1 cellular context compared by ENCODE assay signal in genomic region chr17:43360739-43361498, GRCh38.
A peak's percentile ranks its signal among the peaks of the same experiment; 100 is the strongest.
TF ChIP-seq lines count a peak whose summit lies in the region.

No MANE protein-coding gene starts in this region.

TF ChIP-seq in GM12878, 131 proteins besides CTCF, POLR2A, EP300 and RAD21 (continued from another document and continues in another):
- TF ChIP-seq ATF3 (IDR thresholded peaks at IDR 0.05; ENCODE audit: borderline replicate concordance, extremely low read depth, low read depth, low read length) (no peak), CREM (IDR thresholded peaks at IDR 0.05; ENCODE audit: low read depth) (peak; percentile 98), CBFB (IDR thresholded peaks at IDR 0.05; ENCODE audit: low read depth) (peak; percentile 100), NFXL1 (IDR thresholded peaks at IDR 0.05; ENCODE audit: borderline replicate concordance) (no peak), SMARCA5 (IDR thresholded peaks at IDR 0.05) (peak; percentile 69), SUPT20H (IDR thresholded peaks at IDR 0.05; ENCODE audit: borderline replicate concordance, control insufficient read depth, low read depth, low read length) (no peak), ZBTB33 (IDR thresholded peaks at IDR 0.05) (peak; percentile 88), CEBPB (IDR thresholded peaks at IDR 0.05; ENCODE audit: borderline replicate concordance in 1 of 2, low read depth in 2 of 2, low read length in 2 of 2) (peak in 1 of 2 experiments; percentile 99; a peak in 2 of 4 replicates), JUND (IDR thresholded peaks at IDR 0.05; ENCODE audit: low read depth, low read length) (no peak), YBX1 (IDR thresholded peaks at IDR 0.05) (no peak), HCFC1 (IDR thresholded peaks at IDR 0.05; ENCODE audit: low read length) (peak; percentile 71; the same call in 1 of the 2 replicates), FOXK2 (IDR thresholded peaks at IDR 0.05) (peak; percentile 69), HSF1 (IDR thresholded peaks at IDR 0.05; ENCODE audit: low read depth, low read length) (peak; percentile 85; the same call in 1 of the 2 replicates), IRF3 (IDR thresholded peaks at IDR 0.05) (no peak), YY1 (IDR thresholded peaks at IDR 0.05; ENCODE audit: low read depth, low read length) (peak; percentile 91), JUNB (IDR thresholded peaks at IDR 0.05) (peak; percentile 68), NFIC (IDR thresholded peaks at IDR 0.05; ENCODE audit: low read depth, low read length) (peak; percentile 98), CREB1 (IDR thresholded peaks at IDR 0.05; ENCODE audit: low read depth) (peak; percentile 93), WRNIP1 (IDR thresholded peaks at IDR 0.05; ENCODE audit: borderline replicate concordance, low read depth, low read length) (peak; percentile 99; the same call in 1 of the 2 replicates), USF2 (IDR thresholded peaks at IDR 0.05; ENCODE audit: borderline replicate concordance, low read depth, low read length) (no peak; the same call in none of the 2 replicates), ASH2L (IDR thresholded peaks at IDR 0.05; ENCODE audit: borderline replicate concordance, low read depth) (no peak), TAF1 (IDR thresholded peaks at IDR 0.05; ENCODE audit: borderline replicate concordance, low read depth, low read length) (peak; percentile 94), ATF7 (IDR thresholded peaks at IDR 0.05; ENCODE audit: low read depth) (peak; percentile 74; the same call in 1 of the 2 replicates), GABPA (IDR thresholded peaks at IDR 0.05; ENCODE audit: low read depth) (peak; percentile 73), BRCA1 (IDR thresholded peaks at IDR 0.05; ENCODE audit: low read depth, low read length) (peak; percentile 13; the same call in 1 of the 2 replicates), POLR2AphosphoS5 (IDR thresholded peaks at IDR 0.05; ENCODE audit: low read length) (peak; percentile 100), ZNF687 (IDR thresholded peaks at IDR 0.05) (peak; percentile 100), CHD2 (IDR thresholded peaks at IDR 0.05; ENCODE audit: borderline replicate concordance, low read depth, low read length) (peak; percentile 93), NR2C1 (IDR thresholded peaks at IDR 0.05) (peak; percentile 64), MTA2 (IDR thresholded peaks at IDR 0.05; ENCODE audit: low read depth) (peak; percentile 66; the same call in 1 of the 2 replicates), PKNOX1 (IDR thresholded peaks at IDR 0.05) (peak; percentile 38; the same call in 1 of the 2 replicates), EGR1 (IDR thresholded peaks at IDR 0.05; ENCODE audit: borderline replicate concordance in 1 of 2, low read depth in 2 of 2, low read length in 2 of 2) (peak; percentile 76 to 92), EZH2 (IDR thresholded peaks at IDR 0.05; ENCODE audit: borderline replicate concordance, control insufficient read depth, low read depth, low read length) (no peak), STAT3 (IDR thresholded peaks at IDR 0.05; ENCODE audit: low read depth, low read length) (peak; percentile 34; the same call in 1 of the 2 replicates), NBN (IDR thresholded peaks at IDR 0.05) (peak; percentile 99), STAT1 (conservative IDR thresholded peaks at IDR 0.05) (no peak; the same call in none of the 2 replicates), CHD1 (IDR thresholded peaks at IDR 0.05; ENCODE audit: low read depth, low read length) (no peak), RUNX3 (IDR thresholded peaks at IDR 0.05; ENCODE audit: low read length) (peak; percentile 89), TBL1XR1 (IDR thresholded peaks at IDR 0.05; ENCODE audit: low read depth, low read length) (peak; percentile 82), CUX1 (IDR thresholded peaks at IDR 0.05; ENCODE audit: insufficient replicate concordance, low read depth, low read length) (peak; percentile 49), DPF2 (IDR thresholded peaks at IDR 0.05) (peak; percentile 90), PBX3 (IDR thresholded peaks at IDR 0.05; ENCODE audit: insufficient replicate concordance, low read depth, low read length) (peak; percentile 88)
